15 cellular contexts compared by ENCODE assay signal in the genomic region with DNA sequence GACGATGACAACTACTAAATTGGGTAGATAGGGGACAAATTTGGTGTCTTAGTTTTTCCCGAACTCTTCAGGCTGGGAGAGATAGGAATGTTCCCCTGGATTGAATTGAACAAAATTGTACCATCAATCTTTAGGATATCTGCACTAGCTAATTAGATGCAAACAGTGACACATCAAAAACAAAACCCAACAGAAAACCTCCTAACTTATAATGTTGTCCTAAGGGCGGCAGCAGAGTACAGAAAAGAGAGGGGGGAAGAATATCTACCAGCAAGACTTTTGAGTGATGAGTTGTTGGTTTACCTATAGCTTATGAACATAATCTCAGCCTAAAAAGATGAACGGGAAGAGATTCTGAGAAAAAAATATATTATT.
DNase-seq lines count a peak whose midpoint lies in the region; ATAC-seq and TF ChIP-seq lines count a peak whose summit lies in the region.
"Had no signal": no experiment of that assay in that cellular context is flagged by ENCODE, and none has a peak within 500 bp of the region (broad histone marks: within the 10 kb centered on the region; RNA-seq: fewer than 3 reads in every experiment).

No MANE protein-coding gene starts in this region.

- intact Hi-C loops in adrenal gland (cut with DNase I), result no loop called here
- intact Hi-C loops in upper lobe of right lung (cut with DNase I), result no loop called here

- H3K27ac ChIP-seq in ACC112 (ENCODE audit: low read depth, low read length) (peak overlapping the region; percentile 87), GM23338 (ENCODE audit: low read depth) (no peak overlapping the region), RWPE2 (ENCODE audit: poor library complexity, severe bottlenecking) (peak overlapping the region; percentile 78), adrenal gland (no peak overlapping the region), upper lobe of right lung (no peak overlapping the region)

- TF ChIP-seq CTCF in GM23338 (conservative IDR thresholded peaks at IDR 0.05; ENCODE audit: low read depth in 2 of 2) (peak; percentile 43 to 51), RWPE2 (IDR thresholded peaks at IDR 0.05; ENCODE audit: poor library complexity, severe bottlenecking) (no peak), progenitor cell of endocrine pancreas (IDR thresholded peaks at IDR 0.05; ENCODE audit: unreplicated experiment) (no peak), adrenal gland (IDR thresholded peaks at IDR 0.05) (no peak), upper lobe of right lung (IDR thresholded peaks at IDR 0.05) (no peak)

- no peak overlapping the region for H3K27ac Mint-ChIP-seq in GM23338
- no peak overlapping the region for H3K27ac Mint-ChIP-seq in progenitor cell of endocrine pancreas
- H3K27ac Mint-ChIP-seq: activated naive CD4-positive, alpha-beta T cell treated with anti-CD3 and anti-CD28 coated beads, Interleukin-2, amount 50 U/mL, for 72 hours; stimulated activated effector memory CD8-positive, alpha-beta T cell treated with anti-CD3 and anti-CD28 coated beads, Interleukin-12 subunit alpha, Interleukin-12 subunit beta, amount 100 ng/mL, for 72 hours had no signal

- TF ChIP-seq POLR2A in adrenal gland (IDR thresholded peaks at IDR 0.05), result no peak

- peak; percentile 36 for DNase-seq in GM23338 (ENCODE audit: low spot score)
- no peak for DNase-seq in RWPE2 (ENCODE audit: low spot score)
- peak; percentile 8 for DNase-seq in fibroblast of peridontal ligament (ENCODE audit: extremely low read depth)
- DNase-seq in GM19238 (ENCODE audit: insufficient read length, low spot score), result no peak
- no peak for DNase-seq in progenitor cell of endocrine pancreas (ENCODE audit: low spot score, unreplicated experiment)
- no peak for DNase-seq in adrenal gland
- DNase-seq in upper lobe of right lung, result no peak
- DNase-seq: activated CD8-positive, alpha-beta memory T cell treated with anti-CD3 and anti-CD28 coated beads, Interleukin-2, amount 50 U/mL, for 4 hours; C1 segment of cervical spinal cord; islet precursor cell; NCI-H2227 treated with DMSO at 0.1 percent for 48 hours; SHP77 had no signal

- H3K4me3 Mint-ChIP-seq in GM23338, result no peak overlapping the region
- H3K4me3 Mint-ChIP-seq in progenitor cell of endocrine pancreas (ENCODE audit: low read depth), result no peak overlapping the region
- H3K4me3 Mint-ChIP-seq: stimulated activated effector memory CD8-positive, alpha-beta T cell treated with anti-CD3 and anti-CD28 coated beads, Interleukin-12 subunit alpha, Interleukin-12 subunit beta, amount 100 ng/mL, for 72 hours had no signal

- H3K36me3 ChIP-seq in ACC112 (ENCODE audit: insufficient read depth, low read length) (no peaks in the 10 kb centered on the region), GM23338 (ENCODE audit: insufficient read depth) (peaks cover 7% of the 10 kb centered on the region; the same call in 1 of the 2 replicates), RWPE2 (ENCODE audit: low read depth) (no peaks in the 10 kb centered on the region), adrenal gland (replicated peaks in 1 of 2) (no peaks in the 10 kb centered on the region), upper lobe of right lung (no peaks in the 10 kb centered on the region)

- H3K79me2 ChIP-seq in ACC112 (ENCODE audit: control insufficient read depth, insufficient read depth, low read length, unreplicated experiment), result no peaks in the 10 kb centered on the region
- H3K79me2 ChIP-seq in GM23338 (replicated peaks; ENCODE audit: insufficient read depth), result no peaks in the 10 kb centered on the region

- H3K36me3 Mint-ChIP-seq in GM23338 (ENCODE audit: low read depth) (no peaks in the 10 kb centered on the region; the same call in 2 of the 3 replicates), progenitor cell of endocrine pancreas (ENCODE audit: insufficient read depth) (no peaks in the 10 kb centered on the region)
- H3K36me3 Mint-ChIP-seq: activated naive CD4-positive, alpha-beta T cell treated with anti-CD3 and anti-CD28 coated beads, Interleukin-2, amount 50 U/mL, for 72 hours; stimulated activated effector memory CD8-positive, alpha-beta T cell treated with anti-CD3 and anti-CD28 coated beads, Interleukin-12 subunit alpha, Interleukin-12 subunit beta, amount 100 ng/mL, for 72 hours had no signal

- no peaks in the 10 kb centered on the region for H3K27me3 ChIP-seq in ACC112 (ENCODE audit: insufficient read depth, low read length)
- H3K27me3 ChIP-seq in GM23338 (ENCODE audit: insufficient read depth), result no peaks in the 10 kb centered on the region
- no peaks in the 10 kb centered on the region for H3K27me3 ChIP-seq in RWPE2 (ENCODE audit: insufficient read depth, poor library complexity, severe bottlenecking)
- no peaks in the 10 kb centered on the region for H3K27me3 ChIP-seq in adrenal gland
- no peaks in the 10 kb centered on the region for H3K27me3 ChIP-seq in upper lobe of right lung

- H3K4me1 ChIP-seq in ACC112 (ENCODE audit: control insufficient read depth, insufficient read depth, low read length, unreplicated experiment), result peaks cover 21% of the 10 kb centered on the region
- peaks cover 14% of the 10 kb centered on the region; the same call in 1 of the 2 replicates for H3K4me1 ChIP-seq in GM23338 (ENCODE audit: insufficient read depth)
- peaks cover 26% of the 10 kb centered on the region for H3K4me1 ChIP-seq in RWPE2 (ENCODE audit: insufficient read depth, poor library complexity, severe bottlenecking)
- no peaks in the 10 kb centered on the region for H3K4me1 ChIP-seq in adrenal gland (replicated peaks in 1 of 2)
- no peaks in the 10 kb centered on the region for H3K4me1 ChIP-seq in upper lobe of right lung

- peaks cover 6% of the 10 kb centered on the region; the same call in 1 of the 2 replicates for H3K9me2 ChIP-seq in GM23338 (ENCODE audit: insufficient read depth)

- peak overlapping the region; percentile 57 for H2AFZ ChIP-seq in ACC112 (ENCODE audit: low read length, unreplicated experiment)
- no peak overlapping the region for H2AFZ ChIP-seq in GM23338

- 63 to 71% (median 66%) methylated on average over 4 of the region's 4 CpGs for WGBS in adrenal gland, 4 donors

- H3K27me3 Mint-ChIP-seq in GM23338 (ENCODE audit: insufficient read depth, low read depth, poor library complexity) (peaks cover 2% of the 10 kb centered on the region), progenitor cell of endocrine pancreas (peaks cover 13% of the 10 kb centered on the region)

- H3F3A ChIP-seq in GM23338 (replicated peaks; ENCODE audit: low read depth), result no peaks in the 10 kb centered on the region

- H3K4me2 ChIP-seq in GM23338, result no peak overlapping the region

- peak overlapping the region; percentile 55 for H3K4me3 ChIP-seq in ACC112 (ENCODE audit: low read depth, low read length)
- no peak overlapping the region for H3K4me3 ChIP-seq in GM23338
- no peak overlapping the region for H3K4me3 ChIP-seq in RWPE2 (ENCODE audit: severe bottlenecking)
- no peak overlapping the region for H3K4me3 ChIP-seq in adrenal gland
- no peak overlapping the region for H3K4me3 ChIP-seq in upper lobe of right lung

- ATAC-seq in GM23338 (no peak; the same call in 2 of the 3 replicates), RWPE2 (ENCODE audit: low read depth) (no peak), upper lobe of right lung (no peak)
- ATAC-seq: activated naive CD4-positive, alpha-beta T cell treated with anti-CD3 and anti-CD28 coated beads, Interleukin-2, amount 50 U/mL, for 72 hours; stimulated activated effector memory CD8-positive, alpha-beta T cell treated with anti-CD3 and anti-CD28 coated beads, Interleukin-12 subunit alpha, Interleukin-12 subunit beta, amount 100 ng/mL, for 72 hours had no signal

- no peaks in the 10 kb centered on the region for H4K20me1 ChIP-seq in GM23338 (replicated peaks; ENCODE audit: insufficient read depth)

- H3K4me1 Mint-ChIP-seq in GM23338, result peaks cover 36% of the 10 kb centered on the region
- H3K4me1 Mint-ChIP-seq in progenitor cell of endocrine pancreas (ENCODE audit: low read depth), result peaks cover 5% of the 10 kb centered on the region
- H3K4me1 Mint-ChIP-seq: stimulated activated effector memory CD8-positive, alpha-beta T cell treated with anti-CD3 and anti-CD28 coated beads, Interleukin-12 subunit alpha, Interleukin-12 subunit beta, amount 100 ng/mL, for 72 hours had no signal

- H3K9me3 Mint-ChIP-seq in GM23338, result peaks cover 3% of the 10 kb centered on the region; the same call in 1 of the 3 replicates
- no peaks in the 10 kb centered on the region for H3K9me3 Mint-ChIP-seq in progenitor cell of endocrine pancreas (ENCODE audit: low read depth)
- H3K9me3 Mint-ChIP-seq: activated naive CD4-positive, alpha-beta T cell treated with anti-CD3 and anti-CD28 coated beads, Interleukin-2, amount 50 U/mL, for 72 hours had no signal

- H3K9me3 ChIP-seq in RWPE2 (ENCODE audit: severe bottlenecking) (no peaks in the 10 kb centered on the region), adrenal gland (replicated peaks in 1 of 3) (no peaks in the 10 kb centered on the region), upper lobe of right lung (no peaks in the 10 kb centered on the region)

Comparison
In these comparisons a context has a peak if more than half of its experiments do, and no peak if none do; other contexts are left out.
1. H3K27ac ChIP-seq: peak in ACC112 (single experiment) and RWPE2 (single experiment); none in GM23338 (single experiment), adrenal gland (0 of 5) and upper lobe of right lung (single experiment).
2. DNase-seq: peak in GM23338 (single experiment) and fibroblast of peridontal ligament (single experiment); none in RWPE2 (single experiment), GM19238 (single experiment), progenitor cell of endocrine pancreas (single experiment), adrenal gland (0 of 7) and upper lobe of right lung (single experiment).
3. CTCF ChIP-seq: peak in GM23338 (2 of 2); none in RWPE2 (single experiment), progenitor cell of endocrine pancreas (single experiment), adrenal gland (0 of 6) and upper lobe of right lung (single experiment).